Comparison of ENCODE assay signal across 23 cellular contexts in genomic region chr4:45518832-45519231, GRCh38.
"Had no signal": no experiment of that assay in that cellular context is flagged by ENCODE, and none has a peak within 500 bp of the region (broad histone marks: within the 10 kb centered on the region; RNA-seq: fewer than 3 reads in every experiment).

No MANE protein-coding gene starts in this region.

- H3K36me3 Mint-ChIP-seq: naive thymus-derived CD4-positive, alpha-beta T cell; stimulated activated naive B cell treated with anti-CD40 and anti-IgM and Interleukin-4, amounts not matched to agents 10 μg/mL and 1 μg/mL and 100 μg/mL, for 72 hours had no signal

- H3K4me1 ChIP-seq: esophagus squamous epithelium, gastroesophageal sphincter, left ventricle myocardium inferior, lower lobe of right lung, psoas muscle, sigmoid colon, transverse colon had no signal

- H3K4me3 Mint-ChIP-seq: dendritic cell treated with granulocyte-macrophage colony-stimulating factor and Interleukin-4, amounts not matched to agents 40 ng/mL and 50 ng/mL, for 4 days; effector memory CD8-positive, alpha-beta T cell; naive thymus-derived CD4-positive, alpha-beta T cell; nephron progenitor cell; stimulated activated naive B cell treated with anti-CD40 and anti-IgM and Interleukin-4, amounts not matched to agents 10 μg/mL and 1 μg/mL and 100 μg/mL, for 72 hours; stimulated activated naive CD8-positive, alpha-beta T cell treated with anti-CD3 and anti-CD28 coated beads, Interleukin-15, amount 100 ng/mL, for 72 hours had no signal

- H3K27me3 ChIP-seq: esophagus squamous epithelium, gastroesophageal sphincter, neutrophil, sigmoid colon, transverse colon had no signal

- H3K27me3 Mint-ChIP-seq: dendritic cell treated with granulocyte-macrophage colony-stimulating factor and Interleukin-4, amounts not matched to agents 40 ng/mL and 50 ng/mL, for 4 days; effector memory CD8-positive, alpha-beta T cell; naive thymus-derived CD4-positive, alpha-beta T cell; stimulated activated naive B cell treated with anti-CD40 and anti-IgM and Interleukin-4, amounts not matched to agents 10 μg/mL and 1 μg/mL and 100 μg/mL, for 72 hours; stimulated activated naive CD8-positive, alpha-beta T cell treated with anti-CD3 and anti-CD28 coated beads, Interleukin-15, amount 100 ng/mL, for 72 hours had no signal

- H3K27ac Mint-ChIP-seq: dendritic cell treated with granulocyte-macrophage colony-stimulating factor and Interleukin-4, amounts not matched to agents 40 ng/mL and 50 ng/mL, for 4 days; effector memory CD8-positive, alpha-beta T cell; naive thymus-derived CD4-positive, alpha-beta T cell; nephron progenitor cell; stimulated activated naive B cell treated with anti-CD40 and anti-IgM and Interleukin-4, amounts not matched to agents 10 μg/mL and 1 μg/mL and 100 μg/mL, for 72 hours; stimulated activated naive CD8-positive, alpha-beta T cell treated with anti-CD3 and anti-CD28 coated beads, Interleukin-15, amount 100 ng/mL, for 72 hours had no signal

- H3K9me3 ChIP-seq: gastroesophageal sphincter, lower lobe of right lung, neutrophil, psoas muscle, sigmoid colon, thoracic aorta, transverse colon had no signal

- ATAC-seq: effector memory CD8-positive, alpha-beta T cell; gastroesophageal sphincter; left cardiac atrium; lower lobe of right lung; naive thymus-derived CD4-positive, alpha-beta T cell; psoas muscle; stimulated activated naive B cell treated with anti-CD40 and anti-IgM and Interleukin-4, amounts not matched to agents 10 μg/mL and 1 μg/mL and 100 μg/mL, for 72 hours; stimulated activated naive CD8-positive, alpha-beta T cell treated with anti-CD3 and anti-CD28 coated beads, Interleukin-15, amount 100 ng/mL, for 72 hours had no signal

- H3K4me1 Mint-ChIP-seq: naive thymus-derived CD4-positive, alpha-beta T cell; nephron progenitor cell; stimulated activated naive B cell treated with anti-CD40 and anti-IgM and Interleukin-4, amounts not matched to agents 10 μg/mL and 1 μg/mL and 100 μg/mL, for 72 hours; stimulated activated naive CD8-positive, alpha-beta T cell treated with anti-CD3 and anti-CD28 coated beads, Interleukin-15, amount 100 ng/mL, for 72 hours had no signal

- H3K27ac ChIP-seq: esophagus squamous epithelium, gastroesophageal sphincter, left ventricle myocardium inferior, lower lobe of right lung, neutrophil, psoas muscle, sigmoid colon, skin epidermis, thoracic aorta, transverse colon had no signal

- H3K36me3 ChIP-seq: esophagus squamous epithelium, gastroesophageal sphincter, left ventricle myocardium inferior, lower lobe of right lung, neutrophil, sigmoid colon, thoracic aorta, transverse colon had no signal

- DNase-seq: effector memory CD8-positive, alpha-beta T cell; esophagus squamous epithelium; foreskin fibroblast; glutamatergic neuron; kidney; left cardiac atrium; left ventricle myocardium inferior; lower lobe of right lung; naive thymus-derived CD4-positive, alpha-beta T cell; nephron progenitor cell; psoas muscle; retina; sigmoid colon; stimulated activated CD4-positive, alpha-beta T cell treated with anti-CD3 and anti-CD28 coated beads, Interleukin-2, amount 100 ng/mL, for 24 hours; stimulated activated CD4-positive, alpha-beta T cell treated with anti-CD3 and anti-CD28 coated beads, Interleukin-4, amount 100 ng/mL, for 4 hours; stimulated activated naive B cell treated with anti-CD40 and anti-IgM and Interleukin-4, amounts not matched to agents 10 μg/mL and 1 μg/mL and 100 μg/mL, for 72 hours; stimulated activated naive CD8-positive, alpha-beta T cell treated with anti-CD3 and anti-CD28 coated beads, Interleukin-15, amount 100 ng/mL, for 72 hours; transverse colon had no signal

- H3K4me3 ChIP-seq: esophagus squamous epithelium, gastroesophageal sphincter, left ventricle myocardium inferior, lower lobe of right lung, psoas muscle, sigmoid colon, skin epidermis, thoracic aorta, transverse colon had no signal
